In genomic region chr19:55209430-55210119, GRCh38 we compare ENCODE assay signal across 12 cellular contexts. TPM values are rescaled to one million over a fixed set of nuclear protein-coding genes. Genes with fewer than 3 reads are reported as not detected.
DNase-seq lines count a peak whose midpoint lies in the region; ATAC-seq and TF ChIP-seq lines count a peak whose summit lies in the region.
"Had no signal": no experiment of that assay in that cellular context is flagged by ENCODE, and none has a peak within 500 bp of the region (broad histone marks: within the 10 kb centered on the region; RNA-seq: fewer than 3 reads in every experiment).

A gene with protein sequence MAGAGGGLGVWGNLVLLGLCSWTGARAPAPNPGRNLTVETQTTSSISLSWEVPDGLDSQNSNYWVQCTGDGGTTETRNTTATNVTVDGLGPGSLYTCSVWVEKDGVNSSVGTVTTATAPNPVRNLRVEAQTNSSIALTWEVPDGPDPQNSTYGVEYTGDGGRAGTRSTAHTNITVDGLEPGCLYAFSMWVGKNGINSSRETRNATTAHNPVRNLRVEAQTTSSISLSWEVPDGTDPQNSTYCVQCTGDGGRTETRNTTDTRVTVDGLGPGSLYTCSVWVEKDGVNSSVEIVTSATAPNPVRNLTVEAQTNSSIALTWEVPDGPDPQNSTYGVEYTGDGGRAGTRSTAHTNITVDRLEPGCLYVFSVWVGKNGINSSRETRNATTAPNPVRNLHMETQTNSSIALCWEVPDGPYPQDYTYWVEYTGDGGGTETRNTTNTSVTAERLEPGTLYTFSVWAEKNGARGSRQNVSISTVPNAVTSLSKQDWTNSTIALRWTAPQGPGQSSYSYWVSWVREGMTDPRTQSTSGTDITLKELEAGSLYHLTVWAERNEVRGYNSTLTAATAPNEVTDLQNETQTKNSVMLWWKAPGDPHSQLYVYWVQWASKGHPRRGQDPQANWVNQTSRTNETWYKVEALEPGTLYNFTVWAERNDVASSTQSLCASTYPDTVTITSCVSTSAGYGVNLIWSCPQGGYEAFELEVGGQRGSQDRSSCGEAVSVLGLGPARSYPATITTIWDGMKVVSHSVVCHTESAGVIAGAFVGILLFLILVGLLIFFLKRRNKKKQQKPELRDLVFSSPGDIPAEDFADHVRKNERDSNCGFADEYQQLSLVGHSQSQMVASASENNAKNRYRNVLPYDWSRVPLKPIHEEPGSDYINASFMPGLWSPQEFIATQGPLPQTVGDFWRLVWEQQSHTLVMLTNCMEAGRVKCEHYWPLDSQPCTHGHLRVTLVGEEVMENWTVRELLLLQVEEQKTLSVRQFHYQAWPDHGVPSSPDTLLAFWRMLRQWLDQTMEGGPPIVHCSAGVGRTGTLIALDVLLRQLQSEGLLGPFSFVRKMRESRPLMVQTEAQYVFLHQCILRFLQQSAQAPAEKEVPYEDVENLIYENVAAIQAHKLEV (minus strand): TSS chr19:55209501. CDS start chr19:55209433, 68 bp downstream.

- H3K27ac Mint-ChIP-seq in stimulated activated memory B cell treated with anti-CD40 and anti-IgM and Interleukin-4, amounts not matched to agents 10 μg/mL and 1 μg/mL and 100 μg/mL, for 72 hours = no peak within 1 kb of the TSS
- H3K27ac Mint-ChIP-seq in activated CD4-positive, alpha-beta T cell treated with anti-CD3 and anti-CD28 coated beads, Interleukin-2, amount 10 ng/mL, durations not matched to agents 24 days and 14 days = no peak within 1 kb of the TSS
- H3K27ac Mint-ChIP-seq: H9; stimulated activated naive B cell treated with anti-CD40 and anti-IgM and Interleukin-4, amounts not matched to agents 10 μg/mL and 1 μg/mL and 100 μg/mL, for 72 hours had no signal

- DNase-seq in SKM-1 treated with dmso at 0.1 percent for 144 hours (lab: John Stamatoyannopoulos, UW; ENCODE audit: unreplicated experiment) (peak; percentile 17), SKM-1 (lab: John Stamatoyannopoulos, UW; ENCODE audit: unreplicated experiment) (no peak), Peyer's patch (peak in 2 of 3 donors; percentile 84 to 86), esophagus squamous epithelium (lab: John Stamatoyannopoulos, UW) (no peak), left ventricle myocardium superior (no peak)
- DNase-seq in activated CD4-positive, alpha-beta T cell treated with anti-CD3 and anti-CD28 coated beads, Interleukin-2, amount 10 ng/mL, durations not matched to agents 24 days and 14 days = no peak
- DNase-seq: activated CD8-positive, alpha-beta memory T cell treated with anti-CD3 and anti-CD28 coated beads, Interleukin-2, amount 50 U/mL, for 48 hours; GF-D8; stimulated activated naive B cell treated with anti-CD40 and anti-IgM and Interleukin-4, amounts not matched to agents 10 μg/mL and 1 μg/mL and 100 μg/mL, for 72 hours had no signal

- peaks cover 0 to 14% (median 0%) of the 10 kb centered on the region in 3 donors for H3K36me3 ChIP-seq in Peyer's patch
- no peaks in the 10 kb centered on the region for H3K36me3 ChIP-seq in esophagus squamous epithelium

- peaks cover 6% of the 10 kb centered on the region for H3K36me3 Mint-ChIP-seq in stimulated activated memory B cell treated with anti-CD40 and anti-IgM and Interleukin-4, amounts not matched to agents 10 μg/mL and 1 μg/mL and 100 μg/mL, for 72 hours
- no peaks in the 10 kb centered on the region for H3K36me3 Mint-ChIP-seq in activated CD4-positive, alpha-beta T cell treated with anti-CD3 and anti-CD28 coated beads, Interleukin-2, amount 10 ng/mL, durations not matched to agents 24 days and 14 days (ENCODE audit: low read depth)

- H3K9me3 ChIP-seq in Peyer's patch (peaks cover 0 to 9% (median 4%) of the 10 kb centered on the region in 4 donors), esophagus squamous epithelium (peaks cover 0 to 10% (median 6%) of the 10 kb centered on the region in 3 donors)

- H3K9me3 Mint-ChIP-seq in stimulated activated memory B cell treated with anti-CD40 and anti-IgM and Interleukin-4, amounts not matched to agents 10 μg/mL and 1 μg/mL and 100 μg/mL, for 72 hours = peaks cover 9% of the 10 kb centered on the region
- H3K9me3 Mint-ChIP-seq in activated CD4-positive, alpha-beta T cell treated with anti-CD3 and anti-CD28 coated beads, Interleukin-2, amount 10 ng/mL, durations not matched to agents 24 days and 14 days = peaks cover 8% of the 10 kb centered on the region

- peaks cover 16% of the 10 kb centered on the region for H3K4me1 Mint-ChIP-seq in stimulated activated memory B cell treated with anti-CD40 and anti-IgM and Interleukin-4, amounts not matched to agents 10 μg/mL and 1 μg/mL and 100 μg/mL, for 72 hours
- peaks cover 3% of the 10 kb centered on the region for H3K4me1 Mint-ChIP-seq in activated CD4-positive, alpha-beta T cell treated with anti-CD3 and anti-CD28 coated beads, Interleukin-2, amount 10 ng/mL, durations not matched to agents 24 days and 14 days

- H3K27me3 ChIP-seq in Peyer's patch = no peaks in the 10 kb centered on the region
- peaks cover 0 to 58% (median 0%) of the 10 kb centered on the region in 4 donors for H3K27me3 ChIP-seq in esophagus squamous epithelium

- TF ChIP-seq POLR2A in Peyer's patch (IDR thresholded peaks at IDR 0.05) (peak; percentile 46 to 79), esophagus squamous epithelium (IDR thresholded peaks at IDR 0.05) (no peak)

- peak; percentile 31 for ATAC-seq in stimulated activated memory B cell treated with anti-CD40 and anti-IgM and Interleukin-4, amounts not matched to agents 10 μg/mL and 1 μg/mL and 100 μg/mL, for 72 hours
- ATAC-seq in HG03097 (IDR thresholded peaks at IDR 0.05; ENCODE audit: low FRiP score, unreplicated experiment) (no peak), left ventricle myocardium superior (no peak)
- ATAC-seq: stimulated activated naive B cell treated with anti-CD40 and anti-IgM and Interleukin-4, amounts not matched to agents 10 μg/mL and 1 μg/mL and 100 μg/mL, for 72 hours had no signal

- H3K4me3 ChIP-seq in Peyer's patch (peak within 1 kb of the TSS in 3 of 4 donors; percentile 31 to 65 (median 58)), esophagus squamous epithelium (no peak within 1 kb of the TSS)

- H3K27me3 Mint-ChIP-seq in stimulated activated memory B cell treated with anti-CD40 and anti-IgM and Interleukin-4, amounts not matched to agents 10 μg/mL and 1 μg/mL and 100 μg/mL, for 72 hours = peaks cover 72% of the 10 kb centered on the region
- peaks cover 22% of the 10 kb centered on the region for H3K27me3 Mint-ChIP-seq in activated CD4-positive, alpha-beta T cell treated with anti-CD3 and anti-CD28 coated beads, Interleukin-2, amount 10 ng/mL, durations not matched to agents 24 days and 14 days

- H3K4me1 ChIP-seq in Peyer's patch (peaks cover 0 to 16% (median 0%) of the 10 kb centered on the region in 4 donors), esophagus squamous epithelium (peaks cover 9 to 31% (median 17%) of the 10 kb centered on the region in 3 donors)

- peak within 1 kb of the TSS in 3 of 4 donors; percentile 84 to 98 (median 95) for H3K27ac ChIP-seq in Peyer's patch
- peak within 1 kb of the TSS in 3 of 4 donors; percentile 30 to 69 (median 46) for H3K27ac ChIP-seq in esophagus squamous epithelium

- no peak within 1 kb of the TSS for H3K4me3 Mint-ChIP-seq in stimulated activated memory B cell treated with anti-CD40 and anti-IgM and Interleukin-4, amounts not matched to agents 10 μg/mL and 1 μg/mL and 100 μg/mL, for 72 hours
- H3K4me3 Mint-ChIP-seq in activated CD4-positive, alpha-beta T cell treated with anti-CD3 and anti-CD28 coated beads, Interleukin-2, amount 10 ng/mL, durations not matched to agents 24 days and 14 days = no peak within 1 kb of the TSS
- H3K4me3 Mint-ChIP-seq: H9; stimulated activated naive B cell treated with anti-CD40 and anti-IgM and Interleukin-4, amounts not matched to agents 10 μg/mL and 1 μg/mL and 100 μg/mL, for 72 hours had no signal

- WGBS in esophagus squamous epithelium, 2 donors = 56 to 67% methylated on average over 12 to 18 of the region's 18 CpGs

- TF ChIP-seq CTCF in Peyer's patch (IDR thresholded peaks at IDR 0.05) (no peak), esophagus squamous epithelium (IDR thresholded peaks at IDR 0.05) (no peak)

- intact Hi-C loops in esophagus squamous epithelium (cut with DNase I) (no loop called here), left ventricle myocardium superior (cut with micrococcal nuclease) (no loop called here)
- intact Hi-C loops in activated CD4-positive, alpha-beta T cell treated with anti-CD3 and anti-CD28 coated beads, Interleukin-2, amount 10 ng/mL, durations not matched to agents 24 days and 14 days (cut with micrococcal nuclease) = no loop called here

RNA-seq across cellular contexts. Expression of the gene that starts here (rescaled TPM):
- 100 to 1,000 TPM in 3 of 4 donors, 10 to 100 TPM in 1; 26.4 to 261 (median 246) TPM for total RNA-seq in Peyer's patch
- 1 to 10 TPM in 3 of 4 donors, under 1 TPM in 1; 0.57 to 2.0 (median 1.3) TPM for total RNA-seq in esophagus squamous epithelium
- total RNA-seq in activated CD4-positive, alpha-beta T cell treated with anti-CD3 and anti-CD28 coated beads, Interleukin-2, amount 10 ng/mL, durations not matched to agents 24 days and 14 days = not detected in 2 replicates
- total RNA-seq in left ventricle myocardium superior = 0.47 TPM

Comparison
In these comparisons a context has a peak if more than half of its experiments do, and no peak if none do; other contexts are left out.
1. RNA of the gene that starts here (total RNA-seq): 26.4 to 261 TPM in Peyer's patch; 0.57 to 2.0 TPM in esophagus squamous epithelium, 0.47 TPM in left ventricle myocardium superior (single experiment) and not detected in activated CD4-positive, alpha-beta T cell treated with anti-CD3 and anti-CD28 coated beads, Interleukin-2, amount 10 ng/mL, durations not matched to agents 24 days and 14 days; every median in the first group is over 4 times any median in the second.
2. DNase-seq: peak in SKM-1 treated with dmso at 0.1 percent for 144 hours (single experiment) and Peyer's patch (2 of 3); none in SKM-1 (single experiment), esophagus squamous epithelium (single experiment), activated CD4-positive, alpha-beta T cell treated with anti-CD3 and anti-CD28 coated beads, Interleukin-2, amount 10 ng/mL, durations not matched to agents 24 days and 14 days (single experiment) and left ventricle myocardium superior (single experiment).
3. H3K4me3 ChIP-seq: peak in Peyer's patch (3 of 4); none in esophagus squamous epithelium (0 of 4).
4. POLR2A ChIP-seq: peak in Peyer's patch (2 of 2); none in esophagus squamous epithelium (0 of 4).